Comparison of ENCODE assay signal across 16 cellular contexts in genomic region chrX:72492499-72492898, GRCh38.
A peak's percentile ranks its signal among the peaks of the same experiment; 100 is the strongest.
DNase-seq lines count a peak whose midpoint lies in the region; ATAC-seq and TF ChIP-seq lines count a peak whose summit lies in the region.
"Had no signal": no experiment of that assay in that cellular context is flagged by ENCODE, and none has a peak within 500 bp of the region (broad histone marks: within the 10 kb centered on the region; RNA-seq: fewer than 3 reads in every experiment).

No MANE protein-coding gene starts in this region.

- H3K9me3 ChIP-seq in BE2C: no peaks in the 10 kb centered on the region
- H3K9me3 ChIP-seq: Caco-2, tibial artery had no signal

- peaks cover 8% of the 10 kb centered on the region for H3K36me3 Mint-ChIP-seq in natural killer cell

- no peaks in the 10 kb centered on the region for H3K27me3 ChIP-seq in BE2C
- H3K27me3 ChIP-seq: tibial artery had no signal

- no peaks in the 10 kb centered on the region; the same call in 1 of the 2 replicates for H3K36me3 ChIP-seq in BE2C

- DNase-seq in SIG-M5 treated with dmso at 0.1 percent for 504 hours (lab: John Stamatoyannopoulos, UW; ENCODE audit: unreplicated experiment) (peak; percentile 56), SIG-M5 (lab: John Stamatoyannopoulos, UW) (no peak), NK-92 (lab: John Stamatoyannopoulos, UW; ENCODE audit: unreplicated experiment) (no peak), natural killer cell (no peak), BE2C (no peak), NCI-H187 treated with DMSO at 0.1 percent for 48 hours (lab: John Stamatoyannopoulos, UW) (no peak)
- DNase-seq: activated CD4-positive, alpha-beta T cell treated with anti-CD3 and anti-CD28 coated beads, Interleukin-2, amount 10 ng/mL, durations not matched to agents 24 days and 14 days; Caco-2; Kasumi-1; NCI-H2107; nucleus accumbens; PC-9; tibial artery had no signal

- H3K4me3 ChIP-seq in BE2C (ENCODE audit: low read depth, low read length): no peak overlapping the region
- H3K4me3 ChIP-seq: GM23338, PC-9, tibial artery had no signal

- H3K27ac Mint-ChIP-seq in natural killer cell: peak overlapping the region in 1 of 2 donors; percentile 13
- H3K27ac Mint-ChIP-seq: activated CD4-positive, alpha-beta T cell treated with anti-CD3 and anti-CD28 coated beads, Interleukin-2, amount 10 ng/mL, durations not matched to agents 24 days and 14 days; GM23338 had no signal

- H3K27me3 Mint-ChIP-seq in natural killer cell (ENCODE audit: low read depth in 2 of 2): no peaks in the 10 kb centered on the region
- H3K27me3 Mint-ChIP-seq: activated CD4-positive, alpha-beta T cell treated with anti-CD3 and anti-CD28 coated beads, Interleukin-2, amount 10 ng/mL, durations not matched to agents 24 days and 14 days had no signal

- TF ChIP-seq CTCF in natural killer cell (IDR thresholded peaks at IDR 0.05) (no peak), BE2C (IDR thresholded peaks at IDR 0.05; ENCODE audit: low read depth, low read length) (no peak)

- H3K4me1 ChIP-seq in BE2C: no peaks in the 10 kb centered on the region
- H3K4me1 ChIP-seq: Caco-2, tibial artery had no signal

- no peak overlapping the region for H3K4me3 Mint-ChIP-seq in natural killer cell
- H3K4me3 Mint-ChIP-seq: activated CD4-positive, alpha-beta T cell treated with anti-CD3 and anti-CD28 coated beads, Interleukin-2, amount 10 ng/mL, durations not matched to agents 24 days and 14 days; GM23338 had no signal

- H3K9me3 Mint-ChIP-seq in natural killer cell: no peaks in the 10 kb centered on the region
- H3K9me3 Mint-ChIP-seq: activated CD4-positive, alpha-beta T cell treated with anti-CD3 and anti-CD28 coated beads, Interleukin-2, amount 10 ng/mL, durations not matched to agents 24 days and 14 days; GM23338 had no signal

- peaks cover 10% of the 10 kb centered on the region in 2 donors for H3K4me1 Mint-ChIP-seq in natural killer cell

- intact Hi-C loops in natural killer cell (cut with micrococcal nuclease): no loop called here

- ATAC-seq in HG02759 (IDR thresholded peaks at IDR 0.05; ENCODE audit: unreplicated experiment): peak; percentile 53
- ATAC-seq in HG03558 (IDR thresholded peaks at IDR 0.05; ENCODE audit: extremely low read depth, unreplicated experiment): peak; percentile 78
- ATAC-seq in natural killer cell: no peak
- ATAC-seq: GM23338 had no signal

Comparison
In these comparisons a context has a peak if more than half of its experiments do, and no peak if none do; other contexts are left out.
1. ATAC-seq: peak in HG02759 (single experiment) and HG03558 (single experiment); none in natural killer cell (0 of 3).